Comparison of ENCODE assay signal across 16 cellular contexts in the genomic region with DNA sequence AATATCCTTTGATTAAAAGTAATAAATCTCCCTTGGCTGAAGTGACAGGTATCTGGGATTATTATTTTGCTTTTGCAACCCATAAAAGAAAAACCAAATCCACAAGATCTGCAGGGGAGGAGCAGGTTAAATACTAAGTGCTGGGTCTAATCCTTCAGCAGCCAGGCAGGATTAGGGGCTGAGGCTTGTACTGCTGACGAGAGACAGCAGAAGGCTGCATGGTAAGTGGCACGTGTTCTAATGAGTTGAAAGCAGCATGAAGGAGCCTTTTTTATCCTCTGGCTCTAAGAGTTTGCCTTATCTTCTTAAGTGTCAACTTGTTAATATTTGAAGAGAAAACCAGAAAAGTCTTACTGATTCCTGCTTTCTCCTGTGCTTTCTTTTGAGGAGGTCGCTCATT. TPM values are rescaled to one million over a fixed set of nuclear protein-coding genes. Genes with fewer than 3 reads are reported as not detected.
DNase-seq lines count a peak whose midpoint lies in the region; ATAC-seq and TF ChIP-seq lines count a peak whose summit lies in the region.
"Had no signal": no experiment of that assay in that cellular context is flagged by ENCODE, and none has a peak within 500 bp of the region (broad histone marks: within the 10 kb centered on the region; RNA-seq: fewer than 3 reads in every experiment).

No MANE protein-coding gene starts in this region.

- H3K9me2 ChIP-seq in OCI-LY7 (ENCODE audit: insufficient read depth, low read length): no peaks in the 10 kb centered on the region

- ATAC-seq in HG03571 (IDR thresholded peaks at IDR 0.05; ENCODE audit: unreplicated experiment): no peak
- ATAC-seq: A549 had no signal

- H3K4me1 Mint-ChIP-seq in glutamatergic neuron (ENCODE audit: low read depth, unreplicated experiment): peaks cover 4% of the 10 kb centered on the region

- TF ChIP-seq CTCF in OCI-LY7 (conservative IDR thresholded peaks at IDR 0.05; ENCODE audit: low read length) (no peak), glutamatergic neuron (IDR thresholded peaks at IDR 0.05; ENCODE audit: partially characterized antibody, unreplicated experiment) (no peak), retinal pigment epithelial cell (conservative IDR thresholded peaks at IDR 0.05; ENCODE audit: low read depth, low read length) (no peak)

- CTCF ChIA-PET in OCI-LY7 (lab: Charles Lee; ENCODE audit: unreplicated experiment): no interaction called here

- no peaks in the 10 kb centered on the region for H3K9me3 Mint-ChIP-seq in glutamatergic neuron (ENCODE audit: unreplicated experiment)
- H3K9me3 Mint-ChIP-seq: CD4-positive, alpha-beta memory T cell had no signal

- no peak overlapping the region for H3K4me2 ChIP-seq in OCI-LY7 (ENCODE audit: low read length)
- H3K4me2 ChIP-seq: A549, BLaER1 had no signal

- peaks cover 9% of the 10 kb centered on the region for H3K4me1 ChIP-seq in OCI-LY7 (ENCODE audit: insufficient read depth, low read length, poor library complexity, severe bottlenecking)
- H3K4me1 ChIP-seq: SJCRH30 had no signal

- H4K20me1 ChIP-seq in OCI-LY7 (ENCODE audit: insufficient read depth, low read length): no peaks in the 10 kb centered on the region
- H4K20me1 ChIP-seq: BLaER1 had no signal

- H3K27ac Mint-ChIP-seq in glutamatergic neuron (ENCODE audit: unreplicated experiment): peak overlapping the region; percentile 3

- H3K27ac ChIP-seq in OCI-LY7 (ENCODE audit: low read depth, low read length, poor library complexity, severe bottlenecking): no peak overlapping the region
- H3K27ac ChIP-seq: BLaER1, SJCRH30 had no signal

- DNase-seq in NCI-H2227 (lab: John Stamatoyannopoulos, UW; ENCODE audit: unreplicated experiment) (peak; percentile 7), OCI-LY7 (ENCODE audit: low spot score) (no peak), glutamatergic neuron (no peak), retinal pigment epithelial cell (ENCODE audit: low read depth) (peak; percentile 77), NCI-H748 treated with DMSO at 0.1 percent for 48 hours (lab: John Stamatoyannopoulos, UW) (no peak), NCI-H1048 (lab: John Stamatoyannopoulos, UW) (no peak), T-helper 1 cell (no peak)
- DNase-seq: Calu3; CD4-positive, alpha-beta memory T cell; GOT3; NCI-H187 treated with DMSO at 0.1 percent for 48 hours; NCI-H446 had no signal

- intact Hi-C loops in OCI-LY7 (cut with micrococcal nuclease; ENCODE audit: unreplicated experiment): no loop called here

- no peaks in the 10 kb centered on the region for H3K9me3 ChIP-seq in OCI-LY7 (ENCODE audit: low read length)
- H3K9me3 ChIP-seq: A549, BLaER1, SJCRH30 had no signal

- H2AFZ ChIP-seq in OCI-LY7 (ENCODE audit: low read length): peak overlapping the region; percentile 48; the same call in 1 of the 2 replicates

- H3K4me3 ChIP-seq in OCI-LY7 (ENCODE audit: low read depth, low read length, poor library complexity, severe bottlenecking) (no peak overlapping the region), retinal pigment epithelial cell (ENCODE audit: low read length) (no peak overlapping the region)
- H3K4me3 ChIP-seq: A549, BLaER1, SJCRH30 had no signal

- H3K36me3 Mint-ChIP-seq in glutamatergic neuron (ENCODE audit: unreplicated experiment): no peaks in the 10 kb centered on the region
- H3K36me3 Mint-ChIP-seq: CD4-positive, alpha-beta memory T cell had no signal

- H3K36me3 ChIP-seq in OCI-LY7 (ENCODE audit: insufficient read depth, low read length): no peaks in the 10 kb centered on the region
- H3K36me3 ChIP-seq: BLaER1, SJCRH30 had no signal

- no peaks in the 10 kb centered on the region for H3K79me2 ChIP-seq in OCI-LY7 (ENCODE audit: insufficient read depth, low read depth, low read length)

- H3K4me3 Mint-ChIP-seq in glutamatergic neuron (ENCODE audit: unreplicated experiment): no peak overlapping the region
- H3K4me3 Mint-ChIP-seq: CD4-positive, alpha-beta memory T cell had no signal

- POLR2A ChIA-PET in OCI-LY7 (lab: Charles Lee): no interaction called here

- BruUV-seq in OCI-LY7 (replicated peaks; lab: Mats Ljungman, UMichigan): no TSS peak

- no peaks in the 10 kb centered on the region for H3K27me3 Mint-ChIP-seq in glutamatergic neuron (ENCODE audit: unreplicated experiment)

RNA-seq across cellular contexts. Expression of gene LYZL2, which starts 50.0 kb away (rescaled TPM):
- not detected in 2 replicates for total RNA-seq in OCI-LY7 (2014; rRNA removed; shearing (Covaris generic))
- total RNA-seq in OCI-LY7 (2022): not detected in 2 replicates
- not detected for total RNA-seq in glutamatergic neuron (ENCODE audit: unreplicated experiment)
- total RNA-seq: Calu3; CD4-positive, alpha-beta memory T cell; SJCRH30 had no signal

Comparison
In these comparisons a context has a peak if more than half of its experiments do, and no peak if none do; other contexts are left out.
1. DNase-seq: peak in NCI-H2227 (single experiment) and retinal pigment epithelial cell (single experiment); none in OCI-LY7 (single experiment), glutamatergic neuron (single experiment), NCI-H748 treated with DMSO at 0.1 percent for 48 hours (single experiment), NCI-H1048 (single experiment) and T-helper 1 cell (0 of 5).